18 cellular contexts compared by ENCODE assay signal in genomic region chr2:234528410-234529150, GRCh38. TPM values are rescaled to one million over a fixed set of nuclear protein-coding genes. Genes with fewer than 3 reads are reported as not detected.
DNase-seq lines count a peak whose midpoint lies in the region; ATAC-seq and TF ChIP-seq lines count a peak whose summit lies in the region.
"Had no signal": no experiment of that assay in that cellular context is flagged by ENCODE, and none has a peak within 500 bp of the region (broad histone marks: within the 10 kb centered on the region; RNA-seq: fewer than 3 reads in every experiment).

No MANE protein-coding gene starts in this region.

- H2AK5ac ChIP-seq in H9 (ENCODE audit: insufficient read length, low read length) (no peak overlapping the region), mesendoderm (ENCODE audit: low read length) (no peak overlapping the region)

- no peak overlapping the region for H3K4me2 ChIP-seq in H9 (ENCODE audit: insufficient read depth, insufficient read length, low read length)
- H3K4me2 ChIP-seq in mesendoderm (ENCODE audit: low read length), result no peak overlapping the region
- H3K4me2 ChIP-seq: BLaER1, SK-N-SH had no signal

- H3K27ac Mint-ChIP-seq in H9 (peak overlapping the region in 1 of 3 experiments; percentile 62; a peak in 2 of 7 replicates), T-helper 17 cell (peak overlapping the region; percentile 19)
- H3K27ac Mint-ChIP-seq: CD8-positive, alpha-beta memory T cell had no signal

- H2BK120ac ChIP-seq in H9 (ENCODE audit: low read depth, low read length, poor library complexity, severe bottlenecking), result no peak overlapping the region
- no peak overlapping the region for H2BK120ac ChIP-seq in mesendoderm (ENCODE audit: low read depth, low read length)

- H3K79me1 ChIP-seq in H9 (ENCODE audit: insufficient read depth, low read depth, low read length, poor library complexity, severe bottlenecking), result no peaks in the 10 kb centered on the region
- H3K79me1 ChIP-seq in mesendoderm (ENCODE audit: low read length), result no peaks in the 10 kb centered on the region

- H3K14ac ChIP-seq in H9 (ENCODE audit: insufficient read depth, low read length), result no peak overlapping the region

- H3K23me2 ChIP-seq in H9 (ENCODE audit: insufficient read length, low read depth, low read length, poor library complexity, severe bottlenecking), result no peaks in the 10 kb centered on the region

- H3K18ac ChIP-seq in H9 (ENCODE audit: insufficient read length, low read depth, low read length) (no peak overlapping the region), mesendoderm (ENCODE audit: low read length) (no peak overlapping the region)

- no peak overlapping the region for H3K4me3 ChIP-seq in mesendoderm (ENCODE audit: low read length)
- H3K4me3 ChIP-seq: BLaER1, HAP-1, MG63 had no signal

- H3K27ac ChIP-seq in H9 (ENCODE audit: insufficient read length, low read depth, low read length) (no peak overlapping the region), mesendoderm (ENCODE audit: low read depth, low read length) (no peak overlapping the region)
- H3K27ac ChIP-seq: BLaER1 had no signal

- H3K36me3 ChIP-seq in mesendoderm (ENCODE audit: control insufficient read depth, insufficient read depth, low read length), result no peaks in the 10 kb centered on the region
- H3K36me3 ChIP-seq: BLaER1, HAP-1, MG63 had no signal

- no peak overlapping the region for H4K91ac ChIP-seq in H9 (ENCODE audit: insufficient read length, low read depth, low read length)

- H3K27me3 Mint-ChIP-seq in H9 (ENCODE audit: low read depth), result peaks cover 4% of the 10 kb centered on the region
- H3K27me3 Mint-ChIP-seq in T-helper 17 cell, result peaks cover 19% of the 10 kb centered on the region

- H2AFZ ChIP-seq in H9 (ENCODE audit: low read length), result no peak overlapping the region

- H3K9ac ChIP-seq in H9 (ENCODE audit: extremely low read depth, insufficient read length, low read length) (no peak overlapping the region), mesendoderm (ENCODE audit: low read length) (no peak overlapping the region)
- H3K9ac ChIP-seq: BLaER1, SK-N-SH had no signal

- H2BK20ac ChIP-seq in H9 (ENCODE audit: low read depth, low read length, poor library complexity, severe bottlenecking), result no peak overlapping the region

- H4K8ac ChIP-seq in H9 (replicated peaks; ENCODE audit: insufficient read length, low read depth, low read length) (no peak overlapping the region), mesendoderm (ENCODE audit: low read depth, low read length) (no peak overlapping the region)

- DNase-seq in H9 (no peak), NCI-H524 (lab: John Stamatoyannopoulos, UW) (peak; percentile 82 to 92), T-helper 17 cell (no peak), mesendoderm (peak; percentile 48), NCI-H526 treated with DMSO at 0.1 percent for 48 hours (lab: John Stamatoyannopoulos, UW) (no peak)
- DNase-seq in stimulated activated CD4-positive, alpha-beta T cell treated with anti-CD3 and anti-CD28 coated beads, Interleukin-1b, Interleukin-23, amount 100 ng/mL, for 48 hours, result no peak
- DNase-seq: CD8-positive, alpha-beta memory T cell; KBM-7; MG63; NCI-H1105 treated with DMSO at 0.1 percent for 48 hours; NCI-H187 treated with DMSO at 0.1 percent for 48 hours; NCI-H2171 treated with DMSO at 0.1 percent for 48 hours; NCI-H510A treated with DMSO at 0.1 percent for 48 hours; Right ventricle myocardium superior; SK-N-SH had no signal

- no peak overlapping the region for H3K56ac ChIP-seq in H9 (ENCODE audit: insufficient read length, low read depth, low read length)
- H3K56ac ChIP-seq in mesendoderm (ENCODE audit: low read length), result peak overlapping the region; percentile 36

- ATAC-seq in T-helper 17 cell (no peak), GM18861 (IDR thresholded peaks at IDR 0.05; ENCODE audit: unreplicated experiment) (no peak)

- no peaks in the 10 kb centered on the region for H3K9me3 ChIP-seq in H9 (ENCODE audit: control insufficient read depth, low read depth, low read length)
- no peaks in the 10 kb centered on the region for H3K9me3 ChIP-seq in T-helper 17 cell (ENCODE audit: control insufficient read depth, low read length, poor library complexity, severe bottlenecking)
- H3K9me3 ChIP-seq: HAP-1, MG63, SK-N-SH had no signal

- H2BK15ac ChIP-seq in H9 (ENCODE audit: low read depth, low read length) (no peak overlapping the region), mesendoderm (replicated peaks; ENCODE audit: low read depth) (no peak overlapping the region)

- no peak overlapping the region for H3K23ac ChIP-seq in H9 (ENCODE audit: insufficient read length, low read depth, low read length)
- no peak overlapping the region for H3K23ac ChIP-seq in mesendoderm (ENCODE audit: low read length)

- H3K4me1 Mint-ChIP-seq in H9, result peaks cover 19 to 30% of the 10 kb centered on the region in 2 experiments
- H3K4me1 Mint-ChIP-seq in T-helper 17 cell, result no peaks in the 10 kb centered on the region
- H3K4me1 Mint-ChIP-seq: CD8-positive, alpha-beta memory T cell had no signal

- peak overlapping the region in 1 of 2 experiments; percentile 15; a peak in 1 of 5 replicates for H3K4me3 Mint-ChIP-seq in H9
- no peak overlapping the region for H3K4me3 Mint-ChIP-seq in T-helper 17 cell

- H4K5ac ChIP-seq in H9 (ENCODE audit: insufficient read length, low read depth, low read length), result no peak overlapping the region
- H4K5ac ChIP-seq in mesendoderm (ENCODE audit: low read length), result no peak overlapping the region

- no CpG with 5 or more reads among the region's 8 CpGs for WGBS in H9 (ENCODE audit: extremely low coverage, insufficient read length, low lambda C conversion rate)
- WGBS in mesendoderm (ENCODE audit: extremely low coverage, insufficient coverage, low lambda C conversion rate), result no CpG with 5 or more reads among the region's 8 CpGs

- H4K20me1 ChIP-seq in H9 (ENCODE audit: control insufficient read depth, insufficient read depth, insufficient read length), result no peaks in the 10 kb centered on the region
- H4K20me1 ChIP-seq: BLaER1 had no signal

- H3K79me2 ChIP-seq in H9 (ENCODE audit: insufficient read depth, low read length), result no peaks in the 10 kb centered on the region
- no peaks in the 10 kb centered on the region for H3K79me2 ChIP-seq in mesendoderm (ENCODE audit: control insufficient read depth, insufficient read depth, low read length)

- H3K36me3 Mint-ChIP-seq in H9 (ENCODE audit: insufficient read depth in 1 of 3, low read depth in 3 of 3) (peaks cover 0 to 14% (median 4%) of the 10 kb centered on the region in 3 experiments; a peak in 4 of 7 replicates), T-helper 17 cell (ENCODE audit: low read depth) (no peaks in the 10 kb centered on the region)

- H3K4ac ChIP-seq in H9 (ENCODE audit: low read depth, low read length) (no peak overlapping the region), mesendoderm (ENCODE audit: low read depth, low read length) (no peak overlapping the region)

- H3K9me3 Mint-ChIP-seq in H9, result peaks cover 11 to 17% of the 10 kb centered on the region in 2 experiments; a peak in 4 of 5 replicates

- H3K27me3 ChIP-seq in H9 (ENCODE audit: insufficient read depth, low read length) (no peaks in the 10 kb centered on the region), mesendoderm (ENCODE audit: insufficient read depth, low read length, poor library complexity) (no peaks in the 10 kb centered on the region)
- H3K27me3 ChIP-seq: BLaER1, MG63 had no signal

- H3K4me1 ChIP-seq in H9 (ENCODE audit: insufficient read depth, low read length), result 0 out of 2 replicates have a peak, but pooled peaks cover 3% of the 10 kb centered on the region
- H3K4me1 ChIP-seq in mesendoderm (ENCODE audit: control insufficient read depth, low read depth, low read length), result no peaks in the 10 kb centered on the region
- H3K4me1 ChIP-seq: BLaER1, HAP-1 had no signal

- H2BK5ac ChIP-seq in H9 (ENCODE audit: insufficient read length, low read length) (no peak overlapping the region), mesendoderm (ENCODE audit: low read length) (no peak overlapping the region)

- peak; percentile 43 for TF ChIP-seq CTCF in H9 (conservative IDR thresholded peaks at IDR 0.05)

- no peak overlapping the region for H2BK12ac ChIP-seq in H9 (ENCODE audit: insufficient read length, low read depth, low read length)

- no peak overlapping the region for H3T11ph ChIP-seq in H9 (ENCODE audit: low read length)

RNA-seq across cellular contexts. Expression of gene ARL4C, which starts 31.7 kb away (rescaled TPM):
- total RNA-seq in H9 (2021) (11.2 and 12.0 TPM in 2 replicates), T-helper 17 cell (100 to 1,000 TPM; 365 to 393 TPM)
- 23.7 TPM for polyA plus RNA-seq in mesendoderm (2013, experiment 1 of 2)
- polyA plus RNA-seq in mesendoderm (2013, experiment 2 of 2), result 23.8 TPM

Comparison
In these comparisons a context has a peak if more than half of its experiments do, and no peak if none do; other contexts are left out.
1. DNase-seq: peak in NCI-H524 (2 of 2) and mesendoderm (single experiment); none in H9 (single experiment), T-helper 17 cell (0 of 3), stimulated activated CD4-positive, alpha-beta T cell treated with anti-CD3 and anti-CD28 coated beads, Interleukin-1b, Interleukin-23, amount 100 ng/mL, for 48 hours (single experiment) and NCI-H526 treated with DMSO at 0.1 percent for 48 hours (single experiment).
2. RNA of gene ARL4C, which starts 31.7 kb away (total RNA-seq): 365 to 393 TPM in T-helper 17 cell; 11.2 to 12.0 TPM in H9; every median in the first group is over 10 times any median in the second.